18 cellular contexts compared by ENCODE assay signal in the genomic region with DNA sequence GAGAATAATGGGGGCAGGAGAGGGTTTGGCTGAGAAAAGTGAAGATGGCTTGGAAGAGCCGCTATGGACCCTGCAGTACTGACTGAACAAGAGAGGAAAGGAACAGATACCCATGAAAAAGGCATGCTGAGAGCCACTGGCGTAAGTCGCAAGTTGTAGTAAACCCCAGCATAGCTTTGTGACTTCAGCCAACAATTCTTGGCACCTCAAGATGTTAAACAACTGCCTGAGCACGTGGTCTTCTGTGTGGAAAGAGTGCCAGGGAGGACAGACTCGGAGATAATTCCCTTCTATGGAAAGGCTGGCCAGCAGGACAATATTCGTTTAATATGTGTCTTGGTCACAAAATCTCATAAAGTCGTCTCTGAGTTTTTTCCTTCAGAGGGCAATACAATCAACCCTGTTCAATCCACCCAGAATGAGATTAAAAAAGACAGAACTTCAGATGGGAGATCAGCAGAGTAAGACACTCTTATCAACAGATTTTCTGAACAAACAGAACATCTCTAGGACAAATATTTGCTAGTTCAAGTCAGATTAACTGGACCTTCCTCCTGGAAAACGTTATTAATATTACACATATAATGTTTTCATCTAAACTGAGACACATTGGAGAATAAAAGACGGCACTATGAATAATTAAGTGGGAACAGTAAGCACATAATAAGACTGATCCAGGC. TPM values are rescaled to one million over a fixed set of nuclear protein-coding genes. Genes with fewer than 3 reads are reported as not detected.
DNase-seq lines count a peak whose midpoint lies in the region; ATAC-seq and TF ChIP-seq lines count a peak whose summit lies in the region.
"Had no signal": no experiment of that assay in that cellular context is flagged by ENCODE, and none has a peak within 500 bp of the region (broad histone marks: within the 10 kb centered on the region; RNA-seq: fewer than 3 reads in every experiment).

No MANE protein-coding gene starts in this region.

- ATAC-seq in left lobe of liver (peak; percentile 92), HG03442 (IDR thresholded peaks at IDR 0.05; ENCODE audit: unreplicated experiment) (no peak)
- ATAC-seq: stimulated activated naive CD8-positive, alpha-beta T cell treated with anti-CD3 and anti-CD28 coated beads, Interleukin-15, Interleukin-2, amounts not matched to agents 100 U/mL and 50 U/mL, for 24 hours had no signal

- no peaks in the 10 kb centered on the region for H3K9me3 ChIP-seq in esophagus squamous epithelium
- H3K9me3 ChIP-seq in sigmoid colon = no peaks in the 10 kb centered on the region
- H3K9me3 ChIP-seq: BLaER1, neutrophil had no signal

- peak in 3 of 4 donors; percentile 38 to 92 (median 65) for TF ChIP-seq EP300 in sigmoid colon (IDR thresholded peaks at IDR 0.05)

- H3K27ac ChIP-seq in 22Rv1 (peak overlapping the region; percentile 35), esophagus squamous epithelium (peak overlapping the region in 3 of 4 donors; percentile 2 to 76 (median 62)), sigmoid colon (peak overlapping the region; percentile 71 to 87 (median 80))
- H3K27ac ChIP-seq: BLaER1, neutrophil, SK-N-MC had no signal

- H3K4me1 ChIP-seq in esophagus squamous epithelium (peaks cover 0 to 14% (median 0%) of the 10 kb centered on the region in 3 donors), sigmoid colon (peaks cover 0 to 71% (median 44%) of the 10 kb centered on the region in 4 donors)
- H3K4me1 ChIP-seq: BLaER1 had no signal

- H3K4me3 ChIP-seq in esophagus squamous epithelium (no peak overlapping the region), sigmoid colon (no peak overlapping the region)
- H3K4me3 ChIP-seq: BLaER1, SK-N-MC had no signal

- no peaks in the 10 kb centered on the region for H3K27me3 ChIP-seq in esophagus squamous epithelium
- no peaks in the 10 kb centered on the region for H3K27me3 ChIP-seq in sigmoid colon
- H3K27me3 ChIP-seq: BLaER1, neutrophil had no signal

- no peak for TF ChIP-seq POLR2A in esophagus squamous epithelium (IDR thresholded peaks at IDR 0.05)
- TF ChIP-seq POLR2A in sigmoid colon (IDR thresholded peaks at IDR 0.05) = no peak

- intact Hi-C loops in esophagus squamous epithelium (cut with DNase I) = no loop called here
- intact Hi-C loops in sigmoid colon (cut with DNase I) = loop anchor here (5.0 to 10.0 kb wide), 3 partner anchors 202 to 1005 kb away; no protein-coding TSS in a partner anchor

- H3K36me3 ChIP-seq in esophagus squamous epithelium = no peaks in the 10 kb centered on the region
- H3K36me3 ChIP-seq in sigmoid colon = no peaks in the 10 kb centered on the region
- H3K36me3 ChIP-seq: BLaER1, neutrophil had no signal

- 59 to 62% methylated on average over 9 of the region's 9 CpGs for WGBS in esophagus squamous epithelium, 2 donors
- 77% methylated on average over 9 of the region's 9 CpGs for WGBS in sigmoid colon, 2 donors

- DNase-seq in esophagus squamous epithelium (lab: John Stamatoyannopoulos, UW) (no peak), left lobe of liver (ENCODE audit: low spot score) (peak; percentile 77), sigmoid colon (peak; percentile 91), islet precursor cell (no peak), NCI-H146 treated with DMSO at 0.1 percent for 48 hours (lab: John Stamatoyannopoulos, UW; ENCODE audit: unreplicated experiment) (no peak), ecto neural progenitor cell (ENCODE audit: low spot score) (no peak)
- DNase-seq: activated CD4-positive, alpha-beta T cell treated with anti-CD3 and anti-CD28 coated beads, Interleukin-2, amount 50 U/mL, for 48 hours; activated gamma-delta T cell; EL; Kasumi-1; NCI-H1048; NCI-H2029 treated with DMSO at 0.1 percent for 48 hours; stimulated activated naive CD8-positive, alpha-beta T cell treated with anti-CD3 and anti-CD28 coated beads, Interleukin-15, Interleukin-2, amounts not matched to agents 100 U/mL and 50 U/mL, for 24 hours had no signal

- TF ChIP-seq CTCF in 22Rv1 (IDR thresholded peaks at IDR 0.05) (no peak), esophagus squamous epithelium (IDR thresholded peaks at IDR 0.05) (no peak), sigmoid colon (IDR thresholded peaks at IDR 0.05) (no peak)

RNA-seq across cellular contexts. Expression of gene NEK10, which starts 49.2 kb away (rescaled TPM):
- total RNA-seq in esophagus squamous epithelium (10 to 100 TPM in 1 of 4 donors, under 1 TPM in 3; 0.29 to 12.4 (median 0.61) TPM), left lobe of liver (2.4 TPM), sigmoid colon (10 to 100 TPM in 3 of 4 donors, 1 to 10 TPM in 1; 7.2 to 20.3 (median 14.0) TPM)
- polyA plus RNA-seq in sigmoid colon = under 1 TPM in 1 of 3 donors, not detected in 2; 0.44 TPM

Comparison
In these comparisons a context has a peak if more than half of its experiments do, and no peak if none do; other contexts are left out.
1. DNase-seq: peak in left lobe of liver (single experiment) and sigmoid colon (single experiment); none in esophagus squamous epithelium (single experiment), islet precursor cell (single experiment), NCI-H146 treated with DMSO at 0.1 percent for 48 hours (single experiment) and ecto neural progenitor cell (single experiment).
2. Peak in every context shown above with its lines, with median percentiles within 50 percentile points of each other: H3K27ac ChIP-seq.